Comparison of ENCODE assay signal across 15 cellular contexts in the genomic region with DNA sequence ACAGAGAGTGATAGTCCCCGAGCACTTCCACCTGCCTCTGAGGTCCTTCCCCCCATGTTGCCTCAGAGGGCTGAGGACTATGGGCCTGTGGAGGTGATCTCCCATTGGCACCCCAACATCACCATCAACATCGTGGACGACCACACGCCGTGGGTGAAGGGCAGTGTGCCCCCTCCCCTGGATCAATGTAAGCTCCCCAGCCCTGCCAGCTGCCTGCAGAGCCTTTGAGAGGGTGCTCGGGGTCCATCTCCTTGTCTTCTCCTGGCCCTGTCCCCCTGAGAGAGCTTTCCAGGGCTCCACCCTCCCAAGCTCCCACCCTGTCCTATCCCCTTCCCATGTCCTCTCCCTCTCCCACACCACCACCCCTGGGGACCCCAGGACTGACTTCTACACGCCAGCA.
DNase-seq lines count a peak whose midpoint lies in the region; ATAC-seq and TF ChIP-seq lines count a peak whose summit lies in the region.
"Had no signal": no experiment of that assay in that cellular context is flagged by ENCODE, and none has a peak within 500 bp of the region (broad histone marks: within the 10 kb centered on the region; RNA-seq: fewer than 3 reads in every experiment).

No MANE protein-coding gene starts in this region.

- H3K9me3 Mint-ChIP-seq in memory B cell: no peaks in the 10 kb centered on the region
- H3K9me3 Mint-ChIP-seq in stimulated activated effector memory CD8-positive, alpha-beta T cell treated with anti-CD3 and anti-CD28 coated beads, Interleukin-12 subunit alpha, Interleukin-12 subunit beta, amount 100 ng/mL, for 72 hours: no peaks in the 10 kb centered on the region
- H3K9me3 Mint-ChIP-seq: CD8-positive, alpha-beta T cell; GM23338 had no signal

- CTCF ChIA-PET in HEK293 (lab: Yijun Ruan, JAX): interaction anchor here (0.7 to 2.0 kb wide), 5 partner anchors 8 to 298 kb away, joined by 3 to 4 read pairs (median 3); no protein-coding TSS in a partner anchor
- CTCF ChIA-PET in RWPE1 (lab: Yijun Ruan, JAX): interaction anchor here (0.5 to 0.6 kb wide), 2 partner anchors 76 to 83 kb away, joined by 3 read pairs; no protein-coding TSS in a partner anchor

- H3K27me3 Mint-ChIP-seq in memory B cell: no peaks in the 10 kb centered on the region

- H3K9me3 ChIP-seq in HEK293 (ENCODE audit: control insufficient read depth, insufficient read depth, low read depth, low read length): no peaks in the 10 kb centered on the region
- H3K9me3 ChIP-seq: A549, BE2C had no signal

- TF ChIP-seq CTCF in HEK293 (tag by site-specific recombination; IDR thresholded peaks at IDR 0.05): no peak
- TF ChIP-seq CTCF in RWPE1 (conservative IDR thresholded peaks at IDR 0.05; ENCODE audit: low read depth): no peak

- peak overlapping the region; percentile 79 for H3K27ac Mint-ChIP-seq in memory B cell
- H3K27ac Mint-ChIP-seq in stimulated activated effector memory CD8-positive, alpha-beta T cell treated with anti-CD3 and anti-CD28 coated beads, Interleukin-12 subunit alpha, Interleukin-12 subunit beta, amount 100 ng/mL, for 72 hours: peak overlapping the region; percentile 88
- H3K27ac Mint-ChIP-seq: CD8-positive, alpha-beta T cell; GM23338 had no signal

- peaks cover 12% of the 10 kb centered on the region for H3K36me3 Mint-ChIP-seq in memory B cell
- H3K36me3 Mint-ChIP-seq in stimulated activated effector memory CD8-positive, alpha-beta T cell treated with anti-CD3 and anti-CD28 coated beads, Interleukin-12 subunit alpha, Interleukin-12 subunit beta, amount 100 ng/mL, for 72 hours: peaks cover 69% of the 10 kb centered on the region

- H3K4me3 ChIP-seq in HEK293 (ENCODE audit: low read depth, low read length): no peak overlapping the region
- H3K4me3 ChIP-seq: A549, GM23338 had no signal

- ATAC-seq in memory B cell (ENCODE audit: low read depth) (no peak), GM21786 (IDR thresholded peaks at IDR 0.05; ENCODE audit: unreplicated experiment) (no peak)
- no peak for ATAC-seq in stimulated activated effector memory CD8-positive, alpha-beta T cell treated with anti-CD3 and anti-CD28 coated beads, Interleukin-12 subunit alpha, Interleukin-12 subunit beta, amount 100 ng/mL, for 72 hours
- ATAC-seq: A549; CD8-positive, alpha-beta T cell; GM23338 had no signal

- H3K4me3 Mint-ChIP-seq in memory B cell: no peak overlapping the region
- H3K4me3 Mint-ChIP-seq in stimulated activated effector memory CD8-positive, alpha-beta T cell treated with anti-CD3 and anti-CD28 coated beads, Interleukin-12 subunit alpha, Interleukin-12 subunit beta, amount 100 ng/mL, for 72 hours: no peak overlapping the region
- H3K4me3 Mint-ChIP-seq: CD8-positive, alpha-beta T cell; GM23338 had no signal

- peaks cover 38 to 85% of the 10 kb centered on the region in 2 experiments for H3K36me3 ChIP-seq in HEK293 (ENCODE audit: control insufficient read depth in 2 of 2, insufficient read depth in 1 of 2, low read length in 2 of 2)

- POLR2A ChIA-PET in HEK293 (lab: Yijun Ruan, JAX) (interaction anchor here (0.6 to 1.3 kb wide), 2 partner anchors 52 to 589 kb away, joined by 4 to 6 read pairs; a partner anchor contains a TSS), RWPE1 (lab: Yijun Ruan, JAX; ENCODE audit: low non-redundant PET) (no interaction called here)

- H3K4me1 Mint-ChIP-seq in memory B cell: peaks cover 8% of the 10 kb centered on the region
- H3K4me1 Mint-ChIP-seq in stimulated activated effector memory CD8-positive, alpha-beta T cell treated with anti-CD3 and anti-CD28 coated beads, Interleukin-12 subunit alpha, Interleukin-12 subunit beta, amount 100 ng/mL, for 72 hours: peaks cover 7% of the 10 kb centered on the region
- H3K4me1 Mint-ChIP-seq: GM23338 had no signal

- no peaks in the 10 kb centered on the region for H3K4me1 ChIP-seq in HEK293 (ENCODE audit: control insufficient read depth, insufficient read depth, low read length)
- H3K4me1 ChIP-seq: A549, BE2C had no signal

- DNase-seq in RWPE1 (ENCODE audit: low spot score) (no peak), memory B cell (ENCODE audit: low spot score in 2 of 2) (no peak), NCI-H2107 treated with DMSO at 0.1 percent for 48 hours (lab: John Stamatoyannopoulos, UW; ENCODE audit: unreplicated experiment) (no peak)
- DNase-seq in stimulated activated effector memory CD8-positive, alpha-beta T cell treated with anti-CD3 and anti-CD28 coated beads, Interleukin-12 subunit alpha, Interleukin-12 subunit beta, amount 100 ng/mL, for 72 hours (ENCODE audit: low spot score in 2 of 2): no peak
- DNase-seq: BE2C; CD8-positive, alpha-beta T cell; COR-L47; DMS53; GF-D8; IMR-90 had no signal

- H3K27ac ChIP-seq in HEK293 (ENCODE audit: extremely low read depth, low read depth, low read length) (no peak overlapping the region), RWPE1 (peak overlapping the region; percentile 7; the same call in 1 of the 2 replicates)
- H3K27ac ChIP-seq: A549, C4-2B had no signal

TF ChIP-seq in HEK293, 187 proteins besides CTCF, POLR2A, EP300 and RAD21:
- no peak for TF ChIP-seq ZNF837 (tag by site-specific recombination; IDR thresholded peaks at IDR 0.05)
- TF ChIP-seq, protein P1, sequence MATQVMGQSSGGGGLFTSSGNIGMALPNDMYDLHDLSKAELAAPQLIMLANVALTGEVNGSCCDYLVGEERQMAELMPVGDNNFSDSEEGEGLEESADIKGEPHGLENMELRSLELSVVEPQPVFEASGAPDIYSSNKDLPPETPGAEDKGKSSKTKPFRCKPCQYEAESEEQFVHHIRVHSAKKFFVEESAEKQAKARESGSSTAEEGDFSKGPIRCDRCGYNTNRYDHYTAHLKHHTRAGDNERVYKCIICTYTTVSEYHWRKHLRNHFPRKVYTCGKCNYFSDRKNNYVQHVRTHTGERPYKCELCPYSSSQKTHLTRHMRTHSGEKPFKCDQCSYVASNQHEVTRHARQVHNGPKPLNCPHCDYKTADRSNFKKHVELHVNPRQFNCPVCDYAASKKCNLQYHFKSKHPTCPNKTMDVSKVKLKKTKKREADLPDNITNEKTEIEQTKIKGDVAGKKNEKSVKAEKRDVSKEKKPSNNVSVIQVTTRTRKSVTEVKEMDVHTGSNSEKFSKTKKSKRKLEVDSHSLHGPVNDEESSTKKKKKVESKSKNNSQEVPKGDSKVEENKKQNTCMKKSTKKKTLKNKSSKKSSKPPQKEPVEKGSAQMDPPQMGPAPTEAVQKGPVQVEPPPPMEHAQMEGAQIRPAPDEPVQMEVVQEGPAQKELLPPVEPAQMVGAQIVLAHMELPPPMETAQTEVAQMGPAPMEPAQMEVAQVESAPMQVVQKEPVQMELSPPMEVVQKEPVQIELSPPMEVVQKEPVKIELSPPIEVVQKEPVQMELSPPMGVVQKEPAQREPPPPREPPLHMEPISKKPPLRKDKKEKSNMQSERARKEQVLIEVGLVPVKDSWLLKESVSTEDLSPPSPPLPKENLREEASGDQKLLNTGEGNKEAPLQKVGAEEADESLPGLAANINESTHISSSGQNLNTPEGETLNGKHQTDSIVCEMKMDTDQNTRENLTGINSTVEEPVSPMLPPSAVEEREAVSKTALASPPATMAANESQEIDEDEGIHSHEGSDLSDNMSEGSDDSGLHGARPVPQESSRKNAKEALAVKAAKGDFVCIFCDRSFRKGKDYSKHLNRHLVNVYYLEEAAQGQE (tag by site-specific recombination; IDR thresholded peaks at IDR 0.05): 0 out of 2 replicates have a peak, but pooled peaks have one; percentile 4
TF ChIP-seq in HEK293: peak in this region for 1.
